10 cellular contexts compared by ENCODE assay signal in the genomic region with DNA sequence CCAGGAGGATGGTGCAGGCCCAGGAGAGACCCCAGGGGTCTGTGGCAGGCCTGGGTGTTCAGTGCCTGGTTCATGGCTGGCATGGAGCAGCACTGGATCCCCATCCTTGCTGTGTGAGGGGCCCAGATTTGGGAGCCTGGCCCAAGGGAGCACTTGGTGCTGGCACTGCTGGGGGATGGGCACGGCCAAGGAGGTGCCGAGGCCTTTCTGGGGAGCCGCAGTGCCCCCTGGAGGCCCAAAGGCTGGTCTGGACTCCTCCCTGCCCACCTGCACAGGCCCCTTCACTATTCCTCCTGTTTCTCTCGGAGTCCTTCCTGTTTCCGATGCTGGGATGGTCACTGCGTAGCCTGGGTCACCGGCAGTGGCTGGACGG. TPM values are rescaled to one million over a fixed set of nuclear protein-coding genes. Genes with fewer than 3 reads are reported as not detected.
A peak's percentile ranks its signal among the peaks of the same experiment; 100 is the strongest.
DNase-seq lines count a peak whose midpoint lies in the region; ATAC-seq and TF ChIP-seq lines count a peak whose summit lies in the region.
"Had no signal": no experiment of that assay in that cellular context is flagged by ENCODE, and none has a peak within 500 bp of the region (broad histone marks: within the 10 kb centered on the region; RNA-seq: fewer than 3 reads in every experiment).

No MANE protein-coding gene starts in this region.

- peaks cover 7% of the 10 kb centered on the region for H3K36me3 Mint-ChIP-seq in stimulated activated effector memory CD8-positive, alpha-beta T cell treated with anti-CD3 and anti-CD28 coated beads, Interleukin-12 subunit alpha, Interleukin-12 subunit beta, amount 100 ng/mL, for 72 hours

- H3K4me1 Mint-ChIP-seq in stimulated activated effector memory CD8-positive, alpha-beta T cell treated with anti-CD3 and anti-CD28 coated beads, Interleukin-12 subunit alpha, Interleukin-12 subunit beta, amount 100 ng/mL, for 72 hours: peaks cover 26% of the 10 kb centered on the region

- no peak overlapping the region for H3K4me3 Mint-ChIP-seq in stimulated activated effector memory CD8-positive, alpha-beta T cell treated with anti-CD3 and anti-CD28 coated beads, Interleukin-12 subunit alpha, Interleukin-12 subunit beta, amount 100 ng/mL, for 72 hours

- H3K9me3 Mint-ChIP-seq in stimulated activated effector memory CD8-positive, alpha-beta T cell treated with anti-CD3 and anti-CD28 coated beads, Interleukin-12 subunit alpha, Interleukin-12 subunit beta, amount 100 ng/mL, for 72 hours: no peaks in the 10 kb centered on the region

- TF ChIP-seq CTCF in GM12874 (IDR thresholded peaks at IDR 0.05; ENCODE audit: insufficient read depth, low read depth, low read length): peak; percentile 57

- H3K27ac Mint-ChIP-seq in stimulated activated effector memory CD8-positive, alpha-beta T cell treated with anti-CD3 and anti-CD28 coated beads, Interleukin-12 subunit alpha, Interleukin-12 subunit beta, amount 100 ng/mL, for 72 hours: no peak overlapping the region

- ATAC-seq in GM19397 (IDR thresholded peaks at IDR 0.05; ENCODE audit: unreplicated experiment): no peak
- no peak for ATAC-seq in HG02763 (IDR thresholded peaks at IDR 0.05; ENCODE audit: unreplicated experiment)
- ATAC-seq in stimulated activated effector memory CD8-positive, alpha-beta T cell treated with anti-CD3 and anti-CD28 coated beads, Interleukin-12 subunit alpha, Interleukin-12 subunit beta, amount 100 ng/mL, for 72 hours: no peak

- DNase-seq in AG20443 (ENCODE audit: low spot score) (peak; percentile 33), SK-MEL-5 (ENCODE audit: low read depth, low spot score) (peak; percentile 34), hepatic stellate cell (ENCODE audit: low spot score) (peak; percentile 40), NCI-H526 treated with DMSO at 0.1 percent for 48 hours (lab: John Stamatoyannopoulos, UW) (no peak)
- DNase-seq in stimulated activated effector memory CD8-positive, alpha-beta T cell treated with anti-CD3 and anti-CD28 coated beads, Interleukin-12 subunit alpha, Interleukin-12 subunit beta, amount 100 ng/mL, for 72 hours (ENCODE audit: low spot score in 2 of 2): no peak

- in situ Hi-C loops in SK-MEL-5 (cut with HindIII; ENCODE audit: low pct_unique_long_range_greater_than_20kb, low sequenced_read_pairs): no loop called here

RNA-seq across cellular contexts. Expression of a gene that starts 48.6 kb away (rescaled TPM):
- not detected in 2 replicates for total RNA-seq in SK-MEL-5 (2014; rRNA removed; shearing (Covaris generic))
- not detected in 2 replicates for polyA plus RNA-seq in SK-MEL-5 (2015; cell fraction: cytosol; rRNA removed)
- not detected in 2 replicates for polyA plus RNA-seq in SK-MEL-5 (2015; cell fraction: nucleus; rRNA removed)
- total RNA-seq: frontal cortex, LHCN-M2 had no signal

RNA-seq across cellular contexts. Expression of a gene that starts 56.8 kb away (rescaled TPM):
- total RNA-seq in SK-MEL-5 (2014; rRNA removed; shearing (Covaris generic)): not detected in 2 replicates
- polyA plus RNA-seq in SK-MEL-5 (2015; cell fraction: cytosol; rRNA removed): not detected in 2 replicates
- not detected in 2 replicates for polyA plus RNA-seq in SK-MEL-5 (2015; cell fraction: nucleus; rRNA removed)
- total RNA-seq: frontal cortex, LHCN-M2 had no signal

Comparison
In these comparisons a context has a peak if more than half of its experiments do, and no peak if none do; other contexts are left out.
1. DNase-seq: peak in AG20443 (single experiment), SK-MEL-5 (single experiment) and hepatic stellate cell (single experiment); none in stimulated activated effector memory CD8-positive, alpha-beta T cell treated with anti-CD3 and anti-CD28 coated beads, Interleukin-12 subunit alpha, Interleukin-12 subunit beta, amount 100 ng/mL, for 72 hours (0 of 2) and NCI-H526 treated with DMSO at 0.1 percent for 48 hours (single experiment).